Comparison of ENCODE assay signal across 13 cellular contexts in the genomic region with DNA sequence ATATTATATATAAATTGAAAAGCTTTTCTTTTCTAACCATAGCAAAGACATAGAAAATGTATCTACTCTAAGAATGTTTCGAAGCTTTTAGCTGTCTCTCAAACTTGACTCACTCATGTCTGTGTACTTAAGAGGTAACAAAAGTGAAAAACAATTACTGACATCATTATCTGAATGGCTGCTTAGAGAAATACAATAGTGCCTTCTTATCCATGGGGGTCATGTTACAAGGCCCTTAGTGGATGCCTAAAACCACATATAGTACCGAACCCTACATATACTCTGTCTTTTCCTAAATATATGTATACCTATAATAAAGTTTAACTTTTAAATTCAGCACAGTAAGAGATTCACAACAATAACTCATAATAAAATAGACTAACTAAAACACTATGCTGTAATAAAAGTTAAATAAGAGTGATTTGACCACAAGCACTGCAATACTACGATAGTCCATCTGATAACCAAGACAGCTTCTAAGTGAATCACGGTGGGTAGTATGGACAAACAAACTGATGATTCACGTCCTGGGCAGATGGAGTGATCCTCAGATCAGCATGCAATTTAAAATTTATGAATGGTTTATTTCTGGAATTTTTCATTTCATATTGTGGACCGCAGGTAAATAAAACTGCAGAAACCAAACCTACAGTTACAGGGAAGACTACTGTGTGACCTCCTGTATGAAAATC.
DNase-seq lines count a peak whose midpoint lies in the region; ATAC-seq, FAIRE-seq and TF ChIP-seq lines count a peak whose summit lies in the region.
"Had no signal": no experiment of that assay in that cellular context is flagged by ENCODE, and none has a peak within 500 bp of the region (broad histone marks: within the 10 kb centered on the region; RNA-seq: fewer than 3 reads in every experiment).

No MANE protein-coding gene starts in this region.

- H3K4me1 ChIP-seq in astrocyte (ENCODE audit: insufficient read depth, low read length) (peaks cover 14% of the 10 kb centered on the region), mesendoderm (ENCODE audit: control insufficient read depth, low read depth, low read length) (no peaks in the 10 kb centered on the region), Caco-2 (no peaks in the 10 kb centered on the region)
- H3K4me1 ChIP-seq: uterus had no signal

- CTCF ChIA-PET in activated CD8-positive, alpha-beta T cell treated with anti-CD3 and anti-CD28 coated beads for 36 hours (lab: Charles Lee), result no interaction called here
- CTCF ChIA-PET in Caco-2 (lab: Charles Lee), result no interaction called here

- H3K4me2 ChIP-seq in astrocyte (ENCODE audit: low read length) (peak overlapping the region; percentile 34), mesendoderm (ENCODE audit: low read length) (no peak overlapping the region)

- POLR2A ChIA-PET in activated CD8-positive, alpha-beta T cell treated with anti-CD3 and anti-CD28 coated beads for 36 hours (lab: Charles Lee), result no interaction called here
- POLR2A ChIA-PET in Caco-2 (lab: Charles Lee), result no interaction called here

- no peak overlapping the region for H3K56ac ChIP-seq in mesendoderm (ENCODE audit: low read length)

- no peaks in the 10 kb centered on the region for H3K27me3 Mint-ChIP-seq in astrocyte (ENCODE audit: low read depth, unreplicated experiment)
- no peaks in the 10 kb centered on the region for H3K27me3 Mint-ChIP-seq in activated CD8-positive, alpha-beta T cell treated with anti-CD3 and anti-CD28 coated beads for 36 hours
- H3K27me3 Mint-ChIP-seq in Caco-2 (ENCODE audit: insufficient read depth, unreplicated experiment), result no peaks in the 10 kb centered on the region

- no peaks in the 10 kb centered on the region for H3K79me1 ChIP-seq in mesendoderm (ENCODE audit: low read length)

- peaks cover 11% of the 10 kb centered on the region for H3K4me1 Mint-ChIP-seq in astrocyte (ENCODE audit: low read depth, unreplicated experiment)
- peaks cover 6% of the 10 kb centered on the region for H3K4me1 Mint-ChIP-seq in activated CD8-positive, alpha-beta T cell treated with anti-CD3 and anti-CD28 coated beads for 36 hours (ENCODE audit: low read depth)
- no peaks in the 10 kb centered on the region for H3K4me1 Mint-ChIP-seq in Caco-2 (ENCODE audit: low read depth, unreplicated experiment)

- H2BK120ac ChIP-seq in mesendoderm (ENCODE audit: low read depth, low read length), result no peak overlapping the region

- no peak overlapping the region for H3K9ac ChIP-seq in astrocyte (ENCODE audit: low read length)
- no peak overlapping the region for H3K9ac ChIP-seq in mesendoderm (ENCODE audit: low read length)

- H3K9me3 Mint-ChIP-seq in astrocyte (ENCODE audit: unreplicated experiment) (no peaks in the 10 kb centered on the region), Caco-2 (ENCODE audit: unreplicated experiment) (no peaks in the 10 kb centered on the region)
- H3K9me3 Mint-ChIP-seq in activated CD8-positive, alpha-beta T cell treated with anti-CD3 and anti-CD28 coated beads for 36 hours, result no peaks in the 10 kb centered on the region

- no peaks in the 10 kb centered on the region for H3K79me2 ChIP-seq in astrocyte (ENCODE audit: insufficient read depth, low read length)
- no peaks in the 10 kb centered on the region for H3K79me2 ChIP-seq in mesendoderm (ENCODE audit: control insufficient read depth, insufficient read depth, low read length)

- intact Hi-C loops in activated CD8-positive, alpha-beta T cell treated with anti-CD3 and anti-CD28 coated beads for 36 hours (cut with micrococcal nuclease), result no loop called here
- intact Hi-C loops in Caco-2 (cut with micrococcal nuclease; ENCODE audit: unreplicated experiment), result no loop called here

- no peak overlapping the region for H3K23ac ChIP-seq in mesendoderm (ENCODE audit: low read length)

- DNase-seq in EL (peak; percentile 83), NCI-H187 treated with DMSO at 0.1 percent for 48 hours (lab: John Stamatoyannopoulos, UW) (peak; percentile 57), astrocyte (ENCODE audit: low read depth) (peak; percentile 86), mesendoderm (peak; percentile 19), Caco-2 (no peak)
- DNase-seq in activated CD4-positive, alpha-beta T cell treated with anti-CD3 and anti-CD28 coated beads for 1 hour, result no peak
- no peak for DNase-seq in activated CD8-positive, alpha-beta T cell treated with anti-CD3 and anti-CD28 coated beads for 36 hours
- DNase-seq: aorta, NCI-H2081, uterus had no signal

- H3K27me3 ChIP-seq in astrocyte (ENCODE audit: insufficient read depth, low read length) (no peaks in the 10 kb centered on the region), mesendoderm (ENCODE audit: insufficient read depth, low read length, poor library complexity) (no peaks in the 10 kb centered on the region), Caco-2 (replicated peaks; ENCODE audit: control insufficient read depth, insufficient read depth, low read length) (no peaks in the 10 kb centered on the region)
- H3K27me3 ChIP-seq: uterus had no signal

- no peaks in the 10 kb centered on the region for H4K20me1 ChIP-seq in astrocyte (ENCODE audit: insufficient read depth, low read length)

- H3K4ac ChIP-seq in mesendoderm (ENCODE audit: low read depth, low read length), result no peak overlapping the region

- H3K18ac ChIP-seq in mesendoderm (ENCODE audit: low read length), result no peak overlapping the region

- ATAC-seq in activated CD8-positive, alpha-beta T cell treated with anti-CD3 and anti-CD28 coated beads for 36 hours, result no peak
- no peak for ATAC-seq in GM18517 (IDR thresholded peaks at IDR 0.05; ENCODE audit: unreplicated experiment)

- TF ChIP-seq CTCF in astrocyte (IDR thresholded peaks at IDR 0.05; ENCODE audit: insufficient read depth, low read depth, low read length) (no peak), Caco-2 (IDR thresholded peaks at IDR 0.05; ENCODE audit: insufficient read depth in 1 of 2, low read depth in 1 of 2, low read length in 1 of 2, severe bottlenecking in 1 of 2, unreplicated experiment in 1 of 2) (no peak)
- no peak for TF ChIP-seq CTCF in activated CD8-positive, alpha-beta T cell treated with anti-CD3 and anti-CD28 coated beads for 36 hours (IDR thresholded peaks at IDR 0.05)

- no peak overlapping the region for H2AFZ ChIP-seq in astrocyte (ENCODE audit: low read depth, low read length)

- no peak overlapping the region for H4K5ac ChIP-seq in mesendoderm (ENCODE audit: low read length)

- H3K27ac Mint-ChIP-seq in astrocyte (ENCODE audit: unreplicated experiment) (peak overlapping the region; percentile 54), Caco-2 (ENCODE audit: unreplicated experiment) (no peak overlapping the region)
- H3K27ac Mint-ChIP-seq in activated CD8-positive, alpha-beta T cell treated with anti-CD3 and anti-CD28 coated beads for 36 hours, result no peak overlapping the region

- H3K27ac ChIP-seq in astrocyte (ENCODE audit: low read depth, low read length) (peak overlapping the region; percentile 52), mesendoderm (ENCODE audit: low read depth, low read length) (no peak overlapping the region)
- H3K27ac ChIP-seq: HL-60, uterus had no signal

- H3K36me3 Mint-ChIP-seq in astrocyte (ENCODE audit: low read depth, unreplicated experiment), result no peaks in the 10 kb centered on the region
- no peaks in the 10 kb centered on the region for H3K36me3 Mint-ChIP-seq in activated CD8-positive, alpha-beta T cell treated with anti-CD3 and anti-CD28 coated beads for 36 hours (ENCODE audit: low read depth)
- H3K36me3 Mint-ChIP-seq in Caco-2 (ENCODE audit: insufficient read depth, unreplicated experiment), result no peaks in the 10 kb centered on the region

- no peak overlapping the region for H2BK15ac ChIP-seq in mesendoderm (replicated peaks; ENCODE audit: low read depth)

- no peaks in the 10 kb centered on the region for H3K36me3 ChIP-seq in astrocyte (ENCODE audit: insufficient read depth, low read length)
- H3K36me3 ChIP-seq in mesendoderm (ENCODE audit: control insufficient read depth, insufficient read depth, low read length), result no peaks in the 10 kb centered on the region
- H3K36me3 ChIP-seq in Caco-2 (ENCODE audit: control insufficient read depth, insufficient read depth, low read length), result no peaks in the 10 kb centered on the region
- H3K36me3 ChIP-seq: uterus had no signal

- no peak overlapping the region for H4K8ac ChIP-seq in mesendoderm (ENCODE audit: low read depth, low read length)

- no peak overlapping the region for H2BK5ac ChIP-seq in mesendoderm (ENCODE audit: low read length)

- FAIRE-seq in astrocyte (lab: Jason Lieb, UNC), result peak; percentile 64

- no peaks in the 10 kb centered on the region for H3K9me3 ChIP-seq in astrocyte (ENCODE audit: insufficient read depth, low read depth, low read length)
- H3K9me3 ChIP-seq in Caco-2, result no peaks in the 10 kb centered on the region
- H3K9me3 ChIP-seq: uterus had no signal

- H3K4me3 Mint-ChIP-seq in astrocyte (ENCODE audit: unreplicated experiment) (no peak overlapping the region), Caco-2 (ENCODE audit: unreplicated experiment) (no peak overlapping the region)
- H3K4me3 Mint-ChIP-seq in activated CD8-positive, alpha-beta T cell treated with anti-CD3 and anti-CD28 coated beads for 36 hours, result no peak overlapping the region

- BruUV-seq in Caco-2 (replicated peaks; lab: Mats Ljungman, UMichigan), result no TSS peak

- no CpG with 5 or more reads among the region's 6 CpGs for WGBS in mesendoderm (ENCODE audit: extremely low coverage, insufficient coverage, low lambda C conversion rate)

- no peak overlapping the region for H3K4me3 ChIP-seq in astrocyte (ENCODE audit: insufficient read depth, low read depth, low read length)
- no peak overlapping the region for H3K4me3 ChIP-seq in mesendoderm (ENCODE audit: low read length)
- no peak overlapping the region for H3K4me3 ChIP-seq in Caco-2 (ENCODE audit: low read depth, low read length)
- H3K4me3 ChIP-seq: lung, uterus had no signal

- no peak overlapping the region for H2AK5ac ChIP-seq in mesendoderm (ENCODE audit: low read length)

Comparison
In these comparisons a context has a peak if more than half of its experiments do, and no peak if none do; other contexts are left out.
1. DNase-seq: peak in EL (single experiment), NCI-H187 treated with DMSO at 0.1 percent for 48 hours (single experiment), astrocyte (single experiment) and mesendoderm (single experiment); none in activated CD4-positive, alpha-beta T cell treated with anti-CD3 and anti-CD28 coated beads for 1 hour (single experiment), activated CD8-positive, alpha-beta T cell treated with anti-CD3 and anti-CD28 coated beads for 36 hours (single experiment) and Caco-2 (0 of 2).